2 cellular contexts compared by ENCODE assay signal in the genomic region with DNA sequence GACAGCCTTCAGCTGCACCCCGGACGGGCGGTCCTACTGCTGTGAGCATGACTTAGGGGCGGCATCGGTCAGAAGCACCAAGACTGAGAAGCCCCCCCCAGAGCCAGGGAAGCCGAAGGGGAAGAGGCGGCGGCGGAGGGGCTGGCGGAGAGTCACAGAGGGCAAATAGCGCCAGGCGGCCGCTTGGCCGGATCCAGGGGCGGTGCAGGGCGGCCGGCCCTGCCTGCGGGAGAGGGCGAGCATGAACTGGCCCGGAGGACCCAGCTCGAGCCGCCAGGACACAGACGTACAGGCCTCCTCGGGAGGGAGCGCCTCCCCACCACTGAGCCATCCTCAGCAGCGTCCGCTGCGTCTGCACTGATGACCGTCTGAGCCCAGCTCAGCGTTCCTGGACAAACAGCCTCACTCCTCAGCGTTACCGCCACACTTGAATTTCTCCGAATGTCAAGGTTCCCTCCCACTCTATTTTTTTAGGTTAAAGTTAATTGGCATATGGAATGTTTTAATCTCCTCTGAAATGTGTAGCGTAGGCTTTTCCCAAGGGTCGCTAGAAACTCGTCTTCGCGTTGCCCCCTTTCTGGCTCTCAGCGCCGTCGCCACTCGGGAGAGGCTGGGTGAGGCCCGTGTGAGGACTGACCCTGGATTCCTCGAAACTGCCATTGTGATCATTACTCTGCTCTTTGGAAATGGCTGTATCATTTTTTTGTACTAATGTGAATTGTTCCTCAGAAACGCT.
TF ChIP-seq lines count a peak whose summit lies in the region.

No MANE protein-coding gene starts in this region.

TF ChIP-seq in GM23338, 12 proteins besides CTCF, POLR2A, EP300 and RAD21 (continues in another document):
- TF ChIP-seq ZNF114 (CRISPR knock-in tag; IDR thresholded peaks at IDR 0.05) (no peak), EZH2phosphoT487 (IDR thresholded peaks at IDR 0.05; ENCODE audit: unreplicated experiment) (no peak), NANOG (IDR thresholded peaks at IDR 0.05; ENCODE audit: borderline replicate concordance) (no peak), CREB1 (CRISPR knock-in tag; IDR thresholded peaks at IDR 0.05; ENCODE audit: low read depth) (no peak), STAT1 (IDR thresholded peaks at IDR 0.05; ENCODE audit: unreplicated experiment) (no peak), ZNF331 (CRISPR knock-in tag; IDR thresholded peaks at IDR 0.05; ENCODE audit: low read depth) (no peak)
- TF ChIP-seq, protein P1, sequence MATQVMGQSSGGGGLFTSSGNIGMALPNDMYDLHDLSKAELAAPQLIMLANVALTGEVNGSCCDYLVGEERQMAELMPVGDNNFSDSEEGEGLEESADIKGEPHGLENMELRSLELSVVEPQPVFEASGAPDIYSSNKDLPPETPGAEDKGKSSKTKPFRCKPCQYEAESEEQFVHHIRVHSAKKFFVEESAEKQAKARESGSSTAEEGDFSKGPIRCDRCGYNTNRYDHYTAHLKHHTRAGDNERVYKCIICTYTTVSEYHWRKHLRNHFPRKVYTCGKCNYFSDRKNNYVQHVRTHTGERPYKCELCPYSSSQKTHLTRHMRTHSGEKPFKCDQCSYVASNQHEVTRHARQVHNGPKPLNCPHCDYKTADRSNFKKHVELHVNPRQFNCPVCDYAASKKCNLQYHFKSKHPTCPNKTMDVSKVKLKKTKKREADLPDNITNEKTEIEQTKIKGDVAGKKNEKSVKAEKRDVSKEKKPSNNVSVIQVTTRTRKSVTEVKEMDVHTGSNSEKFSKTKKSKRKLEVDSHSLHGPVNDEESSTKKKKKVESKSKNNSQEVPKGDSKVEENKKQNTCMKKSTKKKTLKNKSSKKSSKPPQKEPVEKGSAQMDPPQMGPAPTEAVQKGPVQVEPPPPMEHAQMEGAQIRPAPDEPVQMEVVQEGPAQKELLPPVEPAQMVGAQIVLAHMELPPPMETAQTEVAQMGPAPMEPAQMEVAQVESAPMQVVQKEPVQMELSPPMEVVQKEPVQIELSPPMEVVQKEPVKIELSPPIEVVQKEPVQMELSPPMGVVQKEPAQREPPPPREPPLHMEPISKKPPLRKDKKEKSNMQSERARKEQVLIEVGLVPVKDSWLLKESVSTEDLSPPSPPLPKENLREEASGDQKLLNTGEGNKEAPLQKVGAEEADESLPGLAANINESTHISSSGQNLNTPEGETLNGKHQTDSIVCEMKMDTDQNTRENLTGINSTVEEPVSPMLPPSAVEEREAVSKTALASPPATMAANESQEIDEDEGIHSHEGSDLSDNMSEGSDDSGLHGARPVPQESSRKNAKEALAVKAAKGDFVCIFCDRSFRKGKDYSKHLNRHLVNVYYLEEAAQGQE (IDR thresholded peaks at IDR 0.05; ENCODE audit: unreplicated experiment): no peak
- TF ChIP-seq, protein P2, sequence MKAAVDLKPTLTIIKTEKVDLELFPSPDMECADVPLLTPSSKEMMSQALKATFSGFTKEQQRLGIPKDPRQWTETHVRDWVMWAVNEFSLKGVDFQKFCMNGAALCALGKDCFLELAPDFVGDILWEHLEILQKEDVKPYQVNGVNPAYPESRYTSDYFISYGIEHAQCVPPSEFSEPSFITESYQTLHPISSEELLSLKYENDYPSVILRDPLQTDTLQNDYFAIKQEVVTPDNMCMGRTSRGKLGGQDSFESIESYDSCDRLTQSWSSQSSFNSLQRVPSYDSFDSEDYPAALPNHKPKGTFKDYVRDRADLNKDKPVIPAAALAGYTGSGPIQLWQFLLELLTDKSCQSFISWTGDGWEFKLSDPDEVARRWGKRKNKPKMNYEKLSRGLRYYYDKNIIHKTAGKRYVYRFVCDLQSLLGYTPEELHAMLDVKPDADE (IDR thresholded peaks at IDR 0.05): no peak

TF ChIP-seq in GM12878, 131 proteins besides CTCF, POLR2A, EP300 and RAD21:
- TF ChIP-seq RFX5 (IDR thresholded peaks at IDR 0.05; ENCODE audit: low read depth, low read length) (no peak), SMAD1 (IDR thresholded peaks at IDR 0.05; ENCODE audit: low read depth, partially characterized antibody) (no peak), HDAC6 (IDR thresholded peaks at IDR 0.05; ENCODE audit: unreplicated experiment) (no peak), ZBED1 (IDR thresholded peaks at IDR 0.05; ENCODE audit: borderline replicate concordance) (no peak), SMARCA5 (IDR thresholded peaks at IDR 0.05) (no peak), RBBP5 (conservative IDR thresholded peaks at IDR 0.05) (no peak), CBX3 (IDR thresholded peaks at IDR 0.05; ENCODE audit: borderline replicate concordance, low read depth) (no peak), PML (IDR thresholded peaks at IDR 0.05; ENCODE audit: low read length) (no peak)
